ENCODE assay signal across 16 cellular contexts in genomic region chr17:77725851-77726250, GRCh38.
DNase-seq lines count a peak whose midpoint lies in the region; ATAC-seq and TF ChIP-seq lines count a peak whose summit lies in the region.
"Had no signal": no experiment of that assay in that cellular context is flagged by ENCODE, and none has a peak within 500 bp of the region (broad histone marks: within the 10 kb centered on the region; RNA-seq: fewer than 3 reads in every experiment).

No MANE protein-coding gene starts in this region.

- H3K4me3 Mint-ChIP-seq in WTC11 = no peak overlapping the region
- H3K4me3 Mint-ChIP-seq: HFFc6 had no signal

- ATAC-seq in WTC11 (no peak), HG03442 (IDR thresholded peaks at IDR 0.05; ENCODE audit: unreplicated experiment) (no peak)
- ATAC-seq: HepG2 had no signal

- H3K27ac Mint-ChIP-seq in WTC11 = no peak overlapping the region
- H3K27ac Mint-ChIP-seq: HFFc6 had no signal

- H3K36me3 Mint-ChIP-seq in WTC11 = no peaks in the 10 kb centered on the region

- peak; percentile 1 for DNase-seq in stimulated activated CD4-positive, alpha-beta T cell treated with anti-CD3 and anti-CD28 coated beads, Interleukin-4, amount 100 ng/mL, for 24 hours
- no peak for DNase-seq in stimulated activated CD4-positive, alpha-beta T cell treated with anti-CD3 and anti-CD28 coated beads, Interleukin-1b, Interleukin-23, amount 100 ng/mL, for 48 hours
- peak; percentile 4 for DNase-seq in WTC11 (ENCODE audit: low spot score)
- peak; percentile 65 for DNase-seq in mesenteric fat pad (ENCODE audit: low spot score)
- DNase-seq in NK-92 (lab: John Stamatoyannopoulos, UW; ENCODE audit: unreplicated experiment) = no peak
- no peak for DNase-seq in NK-92 treated with Interleukin-12 subunit alpha and Interleukin-12 subunit beta, amount 100 ng/mL, for 24 hours (lab: John Stamatoyannopoulos, UW)
- DNase-seq: ACHN, AML-193, HFFc6, KG1, NCI-H1417, NCI-H187, NCI-H2171, NCI-H526 had no signal

- H3K27me3 Mint-ChIP-seq in WTC11 (ENCODE audit: low read depth) = peaks cover 2% of the 10 kb centered on the region

- CTCF ChIA-PET in WTC11 (lab: Charles Lee) = interaction anchor here (1.0 to 5.9 kb wide), 2 partner anchors 15 to 359 kb away, joined by 3 to 23 read pairs; no protein-coding TSS in a partner anchor

- peaks cover 9% of the 10 kb centered on the region for H3K9me3 Mint-ChIP-seq in WTC11
- H3K9me3 Mint-ChIP-seq: HFFc6 had no signal

- peaks cover 15% of the 10 kb centered on the region for H3K4me1 Mint-ChIP-seq in WTC11

- no peak for TF ChIP-seq CTCF in WTC11 (IDR thresholded peaks at IDR 0.05)

- POLR2A ChIA-PET in WTC11 (lab: Charles Lee) = no interaction called here

TF ChIP-seq in WTC11, 78 proteins besides CTCF, POLR2A, EP300 and RAD21:
- TF ChIP-seq ZNF317 (CRISPR knock-in tag; IDR thresholded peaks at IDR 0.05; ENCODE audit: borderline replicate concordance, low read depth) = no peak
- TF ChIP-seq ESRRA (CRISPR knock-in tag; IDR thresholded peaks at IDR 0.05; ENCODE audit: borderline replicate concordance) = no peak
- TF ChIP-seq MAX (CRISPR knock-in tag; IDR thresholded peaks at IDR 0.05) = no peak
- TF ChIP-seq CREB1 (CRISPR knock-in tag; IDR thresholded peaks at IDR 0.05) = no peak
- no peak for TF ChIP-seq FOXK1 (CRISPR knock-in tag; IDR thresholded peaks at IDR 0.05)
- TF ChIP-seq IRF2 (CRISPR knock-in tag; IDR thresholded peaks at IDR 0.05; ENCODE audit: borderline replicate concordance, low read depth) = no peak
- TF ChIP-seq MYBL2 (CRISPR knock-in tag; IDR thresholded peaks at IDR 0.05) = no peak
- TF ChIP-seq KAT7 (CRISPR knock-in tag; IDR thresholded peaks at IDR 0.05; ENCODE audit: borderline replicate concordance) = no peak
- no peak for TF ChIP-seq SP1 (CRISPR knock-in tag; conservative IDR thresholded peaks at IDR 0.05)
- TF ChIP-seq TEAD1 (CRISPR knock-in tag; IDR thresholded peaks at IDR 0.05) = no peak
- no peak for TF ChIP-seq ATF3 (CRISPR knock-in tag; conservative IDR thresholded peaks at IDR 0.05)
- no peak for TF ChIP-seq NFYB (CRISPR knock-in tag; conservative IDR thresholded peaks at IDR 0.05; ENCODE audit: low read depth)
- no peak for TF ChIP-seq ZMAT4 (CRISPR knock-in tag; IDR thresholded peaks at IDR 0.05)
- TF ChIP-seq PRDM15 (CRISPR knock-in tag; IDR thresholded peaks at IDR 0.05) = no peak
- TF ChIP-seq RELA (CRISPR knock-in tag; IDR thresholded peaks at IDR 0.05; ENCODE audit: borderline replicate concordance) = no peak
- no peak for TF ChIP-seq MLX (CRISPR knock-in tag; IDR thresholded peaks at IDR 0.05)
- TF ChIP-seq SOX15 (CRISPR knock-in tag; IDR thresholded peaks at IDR 0.05) = no peak
- TF ChIP-seq ZNF263 (CRISPR knock-in tag; IDR thresholded peaks at IDR 0.05; ENCODE audit: low read depth) = no peak
- TF ChIP-seq ZNF396 (CRISPR knock-in tag; IDR thresholded peaks at IDR 0.05; ENCODE audit: borderline replicate concordance) = no peak

Comparison
In these comparisons a context has a peak if more than half of its experiments do, and no peak if none do; other contexts are left out.
1. DNase-seq: peak in stimulated activated CD4-positive, alpha-beta T cell treated with anti-CD3 and anti-CD28 coated beads, Interleukin-4, amount 100 ng/mL, for 24 hours (single experiment), WTC11 (single experiment) and mesenteric fat pad (single experiment); none in stimulated activated CD4-positive, alpha-beta T cell treated with anti-CD3 and anti-CD28 coated beads, Interleukin-1b, Interleukin-23, amount 100 ng/mL, for 48 hours (single experiment), NK-92 (single experiment) and NK-92 treated with Interleukin-12 subunit alpha and Interleukin-12 subunit beta, amount 100 ng/mL, for 24 hours (single experiment).